Comparison of ENCODE assay signal across 13 cellular contexts in the genomic region with DNA sequence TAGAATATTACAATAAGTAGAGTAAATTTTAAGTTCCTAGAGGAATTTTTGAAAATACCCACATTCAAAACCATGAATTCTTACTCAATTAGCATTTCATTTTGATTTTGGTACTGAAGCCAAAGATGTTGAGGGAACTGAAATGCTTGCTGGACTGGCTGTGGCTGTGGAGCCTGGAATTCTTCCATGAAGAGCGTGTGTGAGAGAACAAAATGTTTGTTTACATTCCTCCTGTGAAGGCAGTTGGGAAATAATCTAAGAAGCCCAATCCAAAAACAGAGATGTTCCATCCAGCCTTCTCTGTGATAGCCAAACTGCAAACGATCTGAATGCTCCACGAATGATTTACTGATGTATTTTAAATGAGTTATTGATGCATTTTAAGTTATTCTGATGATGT. TPM values are rescaled to one million over a fixed set of nuclear protein-coding genes. Genes with fewer than 3 reads are reported as not detected.
A peak's percentile ranks its signal among the peaks of the same experiment; 100 is the strongest.
DNase-seq lines count a peak whose midpoint lies in the region; ATAC-seq and TF ChIP-seq lines count a peak whose summit lies in the region.
"Had no signal": no experiment of that assay in that cellular context is flagged by ENCODE, and none has a peak within 500 bp of the region (broad histone marks: within the 10 kb centered on the region; RNA-seq: fewer than 3 reads in every experiment).

No MANE protein-coding gene starts in this region.

- 23 to 37% methylated on average over 3 of the region's 3 CpGs for WGBS in tibial nerve, 2 donors

- no peaks in the 10 kb centered on the region for H4K20me1 ChIP-seq in fibroblast of lung (ENCODE audit: control insufficient read depth, extremely low read depth, insufficient read depth, low read length)

- H3K4me2 ChIP-seq in fibroblast of lung (ENCODE audit: extremely low read depth, insufficient read depth, low read length), result no peak overlapping the region

- peaks cover 0 to 12% (median 1%) of the 10 kb centered on the region in 5 donors for H3K27me3 Mint-ChIP-seq in naive thymus-derived CD8-positive, alpha-beta T cell

- no peaks in the 10 kb centered on the region for H3K36me3 ChIP-seq in fibroblast of lung (ENCODE audit: control insufficient read depth, insufficient read depth, low read length)
- H3K36me3 ChIP-seq in mucosa of descending colon (ENCODE audit: low read depth), result no peaks in the 10 kb centered on the region
- no peaks in the 10 kb centered on the region for H3K36me3 ChIP-seq in tibial nerve

- no peaks in the 10 kb centered on the region for H3K9me3 ChIP-seq in fibroblast of lung (ENCODE audit: control insufficient read depth, insufficient read depth, low read depth, low read length)
- peaks cover 3% of the 10 kb centered on the region for H3K9me3 ChIP-seq in mucosa of descending colon
- peaks cover 0 to 11% (median 0%) of the 10 kb centered on the region in 4 donors for H3K9me3 ChIP-seq in tibial nerve

- no peaks in the 10 kb centered on the region for H3K4me1 Mint-ChIP-seq in naive thymus-derived CD8-positive, alpha-beta T cell
- H3K4me1 Mint-ChIP-seq: stimulated activated effector memory CD8-positive, alpha-beta T cell treated with anti-CD3 and anti-CD28 coated beads, Interleukin-12 subunit alpha, Interleukin-12 subunit beta, amount 100 ng/mL, for 72 hours had no signal

- H2AFZ ChIP-seq in fibroblast of lung (ENCODE audit: low read length), result no peak overlapping the region

- H3K36me3 Mint-ChIP-seq in naive thymus-derived CD8-positive, alpha-beta T cell, result no peaks in the 10 kb centered on the region
- H3K36me3 Mint-ChIP-seq: stimulated activated effector memory CD8-positive, alpha-beta T cell treated with anti-CD3 and anti-CD28 coated beads, Interleukin-12 subunit alpha, Interleukin-12 subunit beta, amount 100 ng/mL, for 72 hours had no signal

- H3K9ac ChIP-seq in fibroblast of lung (ENCODE audit: insufficient read depth, low read length), result no peak overlapping the region

- no peak overlapping the region for H3K4me3 Mint-ChIP-seq in naive thymus-derived CD8-positive, alpha-beta T cell
- H3K4me3 Mint-ChIP-seq: stimulated activated effector memory CD8-positive, alpha-beta T cell treated with anti-CD3 and anti-CD28 coated beads, Interleukin-12 subunit alpha, Interleukin-12 subunit beta, amount 100 ng/mL, for 72 hours had no signal

- peak overlapping the region in 1 of 10 donors; percentile 16 for H3K27ac Mint-ChIP-seq in naive thymus-derived CD8-positive, alpha-beta T cell
- H3K27ac Mint-ChIP-seq: stimulated activated effector memory CD8-positive, alpha-beta T cell treated with anti-CD3 and anti-CD28 coated beads, Interleukin-12 subunit alpha, Interleukin-12 subunit beta, amount 100 ng/mL, for 72 hours had no signal

- TF ChIP-seq CTCF in fibroblast of lung (conservative IDR thresholded peaks at IDR 0.05 in 1 of 2, IDR thresholded peaks at IDR 0.05 in 1 of 2; ENCODE audit: low read depth in 1 of 2, low read length in 2 of 2), result no peak
- no peak for TF ChIP-seq CTCF in mucosa of descending colon (IDR thresholded peaks at IDR 0.05)
- TF ChIP-seq CTCF in tibial nerve (IDR thresholded peaks at IDR 0.05), result no peak

- no peaks in the 10 kb centered on the region for H3K79me2 ChIP-seq in fibroblast of lung (ENCODE audit: control insufficient read depth, insufficient read depth, low read length)

- intact Hi-C loops in mucosa of descending colon (cut with DNase I, micrococcal nuclease), result no loop called here

- ATAC-seq in mucosa of descending colon (peak; percentile 34), HG03520 (IDR thresholded peaks at IDR 0.05; ENCODE audit: unreplicated experiment) (no peak), HG03457 (IDR thresholded peaks at IDR 0.05; ENCODE audit: unreplicated experiment) (no peak)
- ATAC-seq in naive thymus-derived CD8-positive, alpha-beta T cell, result no peak
- ATAC-seq: Panc1; stimulated activated effector memory CD8-positive, alpha-beta T cell treated with anti-CD3 and anti-CD28 coated beads, Interleukin-12 subunit alpha, Interleukin-12 subunit beta, amount 100 ng/mL, for 72 hours had no signal

- POLR2A ChIA-PET in naive thymus-derived CD8-positive, alpha-beta T cell (lab: Charles Lee), result no interaction called here

- H3K4me1 ChIP-seq in fibroblast of lung (ENCODE audit: control insufficient read depth, extremely low read depth, insufficient read depth, low read length) (peaks cover 4% of the 10 kb centered on the region), mucosa of descending colon (ENCODE audit: low read depth) (no peaks in the 10 kb centered on the region), tibial nerve (peaks cover 0 to 34% (median 9%) of the 10 kb centered on the region in 4 donors)

- DNase-seq in NCI-H446 (lab: John Stamatoyannopoulos, UW), result peak; percentile 1 to 61
- peak; percentile 17 to 98 for DNase-seq in fibroblast of lung (ENCODE audit: low read depth in 2 of 2)
- DNase-seq in mucosa of descending colon, result peak in 1 of 3 donors; percentile 41
- peak; percentile 48 to 82 for DNase-seq in tibial nerve (ENCODE audit: low spot score in 2 of 2)
- DNase-seq in naive thymus-derived CD8-positive, alpha-beta T cell, result no peak
- no peak for DNase-seq in NCI-H146 treated with DMSO at 0.1 percent for 48 hours (lab: John Stamatoyannopoulos, UW; ENCODE audit: unreplicated experiment)
- DNase-seq: effector CD8-positive, alpha-beta T cell; H7; islet precursor cell had no signal

- TF ChIP-seq EP300 in tibial nerve (IDR thresholded peaks at IDR 0.05), result peak; percentile 61 to 92

- H3K4me3 ChIP-seq in fibroblast of lung (replicated peaks in 1 of 4; ENCODE audit: control extremely low read depth in 1 of 4, insufficient read depth in 1 of 4, low read depth in 3 of 4, low read length in 4 of 4), result no peak overlapping the region
- no peak overlapping the region for H3K4me3 ChIP-seq in mucosa of descending colon
- no peak overlapping the region for H3K4me3 ChIP-seq in tibial nerve

- no peak for TF ChIP-seq POLR2A in tibial nerve (IDR thresholded peaks at IDR 0.05)

- H3K27ac ChIP-seq in fibroblast of lung (ENCODE audit: insufficient read depth, low read length) (no peak overlapping the region), tibial nerve (peak overlapping the region; percentile 58 to 91 (median 74))

- H3K27me3 ChIP-seq in fibroblast of lung (ENCODE audit: control insufficient read depth, insufficient read depth, low read length) (no peaks in the 10 kb centered on the region), tibial nerve (no peaks in the 10 kb centered on the region)

- peaks cover 0 to 8% (median 0%) of the 10 kb centered on the region in 9 donors for H3K9me3 Mint-ChIP-seq in naive thymus-derived CD8-positive, alpha-beta T cell
- H3K9me3 Mint-ChIP-seq: stimulated activated effector memory CD8-positive, alpha-beta T cell treated with anti-CD3 and anti-CD28 coated beads, Interleukin-12 subunit alpha, Interleukin-12 subunit beta, amount 100 ng/mL, for 72 hours had no signal

RNA-seq across cellular contexts. Expression of a gene that starts 3.8 kb away (rescaled TPM):
- total RNA-seq in fibroblast of lung (364 and 844 TPM in 2 replicates), mucosa of descending colon (100 to 1,000 TPM in 2 of 3 donors, 10 to 100 TPM in 1; 43.9 to 447 (median 179) TPM), tibial nerve (1,000 to 10,000 TPM; 1,271 to 1,760 (median 1,505) TPM)
- polyA plus RNA-seq in fibroblast of lung, result 106 and 188 TPM in 2 replicates
- 71.7 and 139 TPM in 2 replicates for polyA plus RNA-seq in fibroblast of lung (2012)
- polyA minus RNA-seq in fibroblast of lung (ENCODE audit: low replicate concordance), result 58.8 and 89.4 TPM in 2 replicates
- total RNA-seq in naive thymus-derived CD8-positive, alpha-beta T cell, result not detected
- not detected for polyA plus RNA-seq in naive thymus-derived CD8-positive, alpha-beta T cell
- total RNA-seq: H7 had no signal

RNA-seq across cellular contexts. Expression of a gene that starts 27.6 kb away (rescaled TPM):
- total RNA-seq in fibroblast of lung, result 0.77 and 0.83 TPM in 2 replicates
- 0.35 and 1.2 TPM in 2 replicates for polyA plus RNA-seq in fibroblast of lung
- 0.30 and 0.99 TPM in 2 replicates for polyA plus RNA-seq in fibroblast of lung (2012)
- 3.6 TPM in 1 of 2 replicates, not detected in the other for polyA minus RNA-seq in fibroblast of lung (ENCODE audit: low replicate concordance)
- total RNA-seq in mucosa of descending colon, result 100 to 1,000 TPM; 137 to 502 (median 271) TPM
- total RNA-seq in tibial nerve, result 100 to 1,000 TPM in 3 of 4 donors, 10 to 100 TPM in 1; 44.7 to 186 (median 151) TPM
- total RNA-seq in naive thymus-derived CD8-positive, alpha-beta T cell, result not detected
- polyA plus RNA-seq in naive thymus-derived CD8-positive, alpha-beta T cell, result not detected
- total RNA-seq: H7 had no signal

RNA-seq across cellular contexts. Expression of a gene that starts 34.2 kb away (rescaled TPM):
- total RNA-seq in fibroblast of lung (0.17 TPM in 1 of 2 replicates, not detected in the other), mucosa of descending colon (1 to 10 TPM in 1 of 3 donors, under 1 TPM in 2; 0.20 to 2.4 (median 0.80) TPM), tibial nerve (1 to 10 TPM in 2 of 4 donors, under 1 TPM in 1, not detected in 1; 0.59 to 2.6 (median 1.8) TPM)
- polyA plus RNA-seq in fibroblast of lung, result 0.06 TPM in 1 of 2 replicates, not detected in the other
- 0.20 TPM in 1 of 2 replicates, not detected in the other for polyA plus RNA-seq in fibroblast of lung (2012)
- polyA minus RNA-seq in fibroblast of lung (ENCODE audit: low replicate concordance), result not detected in 2 replicates
- total RNA-seq in naive thymus-derived CD8-positive, alpha-beta T cell, result not detected
- polyA plus RNA-seq in naive thymus-derived CD8-positive, alpha-beta T cell, result not detected
- total RNA-seq: H7 had no signal

Comparison
In these comparisons a context has a peak if more than half of its experiments do, and no peak if none do; other contexts are left out.
1. DNase-seq: peak in NCI-H446 (2 of 2), fibroblast of lung (2 of 2) and tibial nerve (2 of 2); none in naive thymus-derived CD8-positive, alpha-beta T cell (0 of 10) and NCI-H146 treated with DMSO at 0.1 percent for 48 hours (single experiment).
2. RNA of a gene that starts 3.8 kb away (total RNA-seq): 1,271 to 1,760 TPM in tibial nerve, 364 to 844 TPM in fibroblast of lung and 43.9 to 447 TPM in mucosa of descending colon; not detected in naive thymus-derived CD8-positive, alpha-beta T cell; every median in the first group is over 10 times any median in the second.
3. RNA of a gene that starts 27.6 kb away (total RNA-seq): 137 to 502 TPM in mucosa of descending colon and 44.7 to 186 TPM in tibial nerve; 0.77 to 0.83 TPM in fibroblast of lung and not detected in naive thymus-derived CD8-positive, alpha-beta T cell; every median in the first group is over 10 times any median in the second.